Comparison of ENCODE assay signal across 1 cellular context in the genomic region with DNA sequence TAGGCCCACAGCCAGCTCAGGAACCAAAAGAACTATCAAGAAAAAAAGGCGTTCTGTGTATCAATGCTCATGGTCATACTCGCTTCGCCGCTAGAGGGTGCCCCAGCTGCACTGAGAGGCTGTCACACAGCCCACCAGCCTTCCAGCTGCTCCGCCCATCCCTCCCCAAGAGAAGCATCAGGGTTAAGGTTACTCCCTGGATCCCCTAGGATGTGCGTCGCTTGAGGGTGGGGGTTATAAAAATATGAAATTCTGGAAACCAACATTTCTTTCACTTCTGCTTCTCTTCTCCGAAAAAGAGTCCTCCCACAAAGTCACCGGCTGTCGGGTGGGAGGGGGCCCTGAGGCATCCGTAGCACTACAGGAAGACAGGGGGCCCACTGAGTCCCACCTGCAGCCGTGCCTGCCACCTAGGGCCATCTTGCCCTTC.
A peak's percentile ranks its signal among the peaks of the same experiment; 100 is the strongest.
TF ChIP-seq lines count a peak whose summit lies in the region.

No MANE protein-coding gene starts in this region.

TF ChIP-seq in HepG2, 621 proteins besides CTCF, POLR2A, EP300 and RAD21 (continued from another document and continues in another):
- TF ChIP-seq, protein P1, sequence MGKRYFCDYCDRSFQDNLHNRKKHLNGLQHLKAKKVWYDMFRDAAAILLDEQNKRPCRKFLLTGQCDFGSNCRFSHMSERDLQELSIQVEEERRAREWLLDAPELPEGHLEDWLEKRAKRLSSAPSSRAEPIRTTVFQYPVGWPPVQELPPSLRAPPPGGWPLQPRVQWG (CRISPR knock-in tag; IDR thresholded peaks at IDR 0.05; ENCODE audit: borderline replicate concordance, low read depth), result no peak
- TF ChIP-seq, protein P2, sequence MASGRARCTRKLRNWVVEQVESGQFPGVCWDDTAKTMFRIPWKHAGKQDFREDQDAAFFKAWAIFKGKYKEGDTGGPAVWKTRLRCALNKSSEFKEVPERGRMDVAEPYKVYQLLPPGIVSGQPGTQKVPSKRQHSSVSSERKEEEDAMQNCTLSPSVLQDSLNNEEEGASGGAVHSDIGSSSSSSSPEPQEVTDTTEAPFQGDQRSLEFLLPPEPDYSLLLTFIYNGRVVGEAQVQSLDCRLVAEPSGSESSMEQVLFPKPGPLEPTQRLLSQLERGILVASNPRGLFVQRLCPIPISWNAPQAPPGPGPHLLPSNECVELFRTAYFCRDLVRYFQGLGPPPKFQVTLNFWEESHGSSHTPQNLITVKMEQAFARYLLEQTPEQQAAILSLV (CRISPR knock-in tag; IDR thresholded peaks at IDR 0.05; ENCODE audit: borderline replicate concordance), result no peak
- TF ChIP-seq NCOA5 (CRISPR knock-in tag; IDR thresholded peaks at IDR 0.05) (no peak), HOXD1 (CRISPR knock-in tag; IDR thresholded peaks at IDR 0.05) (no peak), HMG20B (CRISPR knock-in tag; conservative IDR thresholded peaks at IDR 0.05) (no peak), ATF7 (IDR thresholded peaks at IDR 0.05) (no peak), ATF7 (CRISPR knock-in tag; IDR thresholded peaks at IDR 0.05) (no peak), KAT8 (CRISPR knock-in tag; IDR thresholded peaks at IDR 0.05) (0 out of 2 replicates have a peak, but pooled peaks have one; percentile 19), ZNF850 (CRISPR knock-in tag; conservative IDR thresholded peaks at IDR 0.05) (no peak), ZFP62 (CRISPR knock-in tag; IDR thresholded peaks at IDR 0.05) (no peak), TEAD2 (CRISPR knock-in tag; IDR thresholded peaks at IDR 0.05) (no peak), DNMT3B (CRISPR knock-in tag; conservative IDR thresholded peaks at IDR 0.05) (no peak), CREM (IDR thresholded peaks at IDR 0.05) (no peak), CREM (CRISPR knock-in tag; IDR thresholded peaks at IDR 0.05) (no peak), KDM3A (CRISPR knock-in tag; IDR thresholded peaks at IDR 0.05; ENCODE audit: low read depth) (0 out of 2 replicates have a peak, but pooled peaks have one; percentile 39), ZNF720 (CRISPR knock-in tag; IDR thresholded peaks at IDR 0.05) (no peak), HHEX (CRISPR knock-in tag; IDR thresholded peaks at IDR 0.05) (no peak), KDM1A (CRISPR knock-in tag; IDR thresholded peaks at IDR 0.05) (no peak), HDAC2 (CRISPR knock-in tag; IDR thresholded peaks at IDR 0.05) (peak; percentile 48; the same call in 1 of the 2 replicates), ZNF383 (CRISPR knock-in tag; IDR thresholded peaks at IDR 0.05; ENCODE audit: borderline replicate concordance) (no peak), MYC (CRISPR knock-in tag; IDR thresholded peaks at IDR 0.05; ENCODE audit: borderline replicate concordance) (peak; percentile 25; the same call in 1 of the 2 replicates), MXD4 (CRISPR knock-in tag; IDR thresholded peaks at IDR 0.05) (peak; percentile 27; the same call in 1 of the 2 replicates), MZF1 (CRISPR knock-in tag; IDR thresholded peaks at IDR 0.05; ENCODE audit: borderline replicate concordance) (no peak), GTF2F1 (IDR thresholded peaks at IDR 0.05; ENCODE audit: low read length) (no peak), ZNF205 (CRISPR knock-in tag; IDR thresholded peaks at IDR 0.05) (0 out of 2 replicates have a peak, but pooled peaks have one; percentile 59)
- TF ChIP-seq, protein P3, sequence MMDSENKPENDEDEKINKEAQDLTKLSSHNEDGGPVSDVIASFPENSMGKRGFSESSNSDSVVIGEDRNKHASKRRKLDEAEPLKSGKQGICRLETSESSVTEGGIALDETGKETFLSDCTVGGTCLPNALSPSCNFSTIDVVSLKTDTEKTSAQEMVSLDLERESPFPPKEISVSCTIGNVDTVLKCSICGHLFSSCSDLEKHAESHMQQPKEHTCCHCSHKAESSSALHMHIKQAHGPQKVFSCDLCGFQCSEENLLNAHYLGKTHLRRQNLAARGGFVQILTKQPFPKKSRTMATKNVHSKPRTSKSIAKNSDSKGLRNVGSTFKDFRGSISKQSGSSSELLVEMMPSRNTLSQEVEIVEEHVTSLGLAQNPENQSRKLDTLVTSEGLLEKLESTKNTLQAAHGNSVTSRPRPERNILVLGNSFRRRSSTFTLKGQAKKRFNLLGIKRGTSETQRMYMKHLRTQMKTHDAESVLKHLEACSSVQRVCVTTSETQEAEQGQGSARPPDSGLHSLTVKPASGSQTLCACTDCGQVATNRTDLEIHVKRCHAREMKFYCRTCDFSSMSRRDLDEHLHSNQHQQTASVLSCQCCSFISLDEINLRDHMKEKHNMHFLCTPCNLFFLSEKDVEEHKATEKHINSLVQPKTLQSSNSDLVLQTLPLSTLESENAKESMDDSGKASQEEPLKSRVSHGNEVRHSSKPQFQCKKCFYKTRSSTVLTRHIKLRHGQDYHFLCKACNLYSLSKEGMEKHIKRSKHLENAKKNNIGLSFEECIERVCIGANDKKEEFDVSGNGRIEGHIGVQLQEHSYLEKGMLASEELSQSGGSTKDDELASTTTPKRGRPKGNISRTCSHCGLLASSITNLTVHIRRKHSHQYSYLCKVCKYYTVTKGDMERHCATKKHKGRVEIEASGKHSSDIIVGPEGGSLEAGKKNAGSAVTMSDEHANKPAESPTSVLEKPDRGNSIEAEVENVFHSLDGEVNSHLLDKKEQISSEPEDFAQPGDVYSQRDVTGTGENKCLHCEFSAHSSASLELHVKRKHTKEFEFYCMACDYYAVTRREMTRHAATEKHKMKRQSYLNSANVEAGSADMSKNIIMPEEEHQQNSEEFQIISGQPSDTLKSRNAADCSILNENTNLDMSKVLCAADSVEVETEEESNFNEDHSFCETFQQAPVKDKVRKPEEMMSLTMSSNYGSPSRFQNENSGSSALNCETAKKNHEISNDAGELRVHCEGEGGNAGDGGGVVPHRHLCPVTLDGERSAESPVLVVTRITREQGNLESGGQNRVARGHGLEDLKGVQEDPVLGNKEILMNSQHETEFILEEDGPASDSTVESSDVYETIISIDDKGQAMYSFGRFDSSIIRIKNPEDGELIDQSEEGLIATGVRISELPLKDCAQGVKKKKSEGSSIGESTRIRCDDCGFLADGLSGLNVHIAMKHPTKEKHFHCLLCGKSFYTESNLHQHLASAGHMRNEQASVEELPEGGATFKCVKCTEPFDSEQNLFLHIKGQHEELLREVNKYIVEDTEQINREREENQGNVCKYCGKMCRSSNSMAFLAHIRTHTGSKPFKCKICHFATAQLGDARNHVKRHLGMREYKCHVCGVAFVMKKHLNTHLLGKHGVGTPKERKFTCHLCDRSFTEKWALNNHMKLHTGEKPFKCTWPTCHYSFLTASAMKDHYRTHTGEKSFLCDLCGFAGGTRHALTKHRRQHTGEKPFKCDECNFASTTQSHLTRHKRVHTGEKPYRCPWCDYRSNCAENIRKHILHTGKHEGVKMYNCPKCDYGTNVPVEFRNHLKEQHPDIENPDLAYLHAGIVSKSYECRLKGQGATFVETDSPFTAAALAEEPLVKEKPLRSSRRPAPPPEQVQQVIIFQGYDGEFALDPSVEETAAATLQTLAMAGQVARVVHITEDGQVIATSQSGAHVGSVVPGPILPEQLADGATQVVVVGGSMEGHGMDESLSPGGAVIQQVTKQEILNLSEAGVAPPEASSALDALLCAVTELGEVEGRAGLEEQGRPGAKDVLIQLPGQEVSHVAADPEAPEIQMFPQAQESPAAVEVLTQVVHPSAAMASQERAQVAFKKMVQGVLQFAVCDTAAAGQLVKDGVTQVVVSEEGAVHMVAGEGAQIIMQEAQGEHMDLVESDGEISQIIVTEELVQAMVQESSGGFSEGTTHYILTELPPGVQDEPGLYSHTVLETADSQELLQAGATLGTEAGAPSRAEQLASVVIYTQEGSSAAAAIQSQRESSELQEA (CRISPR knock-in tag; IDR thresholded peaks at IDR 0.05; ENCODE audit: not compliant biosample characterization), result no peak
- TF ChIP-seq, protein P4, sequence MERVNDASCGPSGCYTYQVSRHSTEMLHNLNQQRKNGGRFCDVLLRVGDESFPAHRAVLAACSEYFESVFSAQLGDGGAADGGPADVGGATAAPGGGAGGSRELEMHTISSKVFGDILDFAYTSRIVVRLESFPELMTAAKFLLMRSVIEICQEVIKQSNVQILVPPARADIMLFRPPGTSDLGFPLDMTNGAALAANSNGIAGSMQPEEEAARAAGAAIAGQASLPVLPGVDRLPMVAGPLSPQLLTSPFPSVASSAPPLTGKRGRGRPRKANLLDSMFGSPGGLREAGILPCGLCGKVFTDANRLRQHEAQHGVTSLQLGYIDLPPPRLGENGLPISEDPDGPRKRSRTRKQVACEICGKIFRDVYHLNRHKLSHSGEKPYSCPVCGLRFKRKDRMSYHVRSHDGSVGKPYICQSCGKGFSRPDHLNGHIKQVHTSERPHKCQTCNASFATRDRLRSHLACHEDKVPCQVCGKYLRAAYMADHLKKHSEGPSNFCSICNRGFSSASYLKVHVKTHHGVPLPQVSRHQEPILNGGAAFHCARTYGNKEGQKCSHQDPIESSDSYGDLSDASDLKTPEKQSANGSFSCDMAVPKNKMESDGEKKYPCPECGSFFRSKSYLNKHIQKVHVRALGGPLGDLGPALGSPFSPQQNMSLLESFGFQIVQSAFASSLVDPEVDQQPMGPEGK (CRISPR knock-in tag; IDR thresholded peaks at IDR 0.05), result peak; percentile 66; the same call in 1 of the 2 replicates
- TF ChIP-seq, protein P5, sequence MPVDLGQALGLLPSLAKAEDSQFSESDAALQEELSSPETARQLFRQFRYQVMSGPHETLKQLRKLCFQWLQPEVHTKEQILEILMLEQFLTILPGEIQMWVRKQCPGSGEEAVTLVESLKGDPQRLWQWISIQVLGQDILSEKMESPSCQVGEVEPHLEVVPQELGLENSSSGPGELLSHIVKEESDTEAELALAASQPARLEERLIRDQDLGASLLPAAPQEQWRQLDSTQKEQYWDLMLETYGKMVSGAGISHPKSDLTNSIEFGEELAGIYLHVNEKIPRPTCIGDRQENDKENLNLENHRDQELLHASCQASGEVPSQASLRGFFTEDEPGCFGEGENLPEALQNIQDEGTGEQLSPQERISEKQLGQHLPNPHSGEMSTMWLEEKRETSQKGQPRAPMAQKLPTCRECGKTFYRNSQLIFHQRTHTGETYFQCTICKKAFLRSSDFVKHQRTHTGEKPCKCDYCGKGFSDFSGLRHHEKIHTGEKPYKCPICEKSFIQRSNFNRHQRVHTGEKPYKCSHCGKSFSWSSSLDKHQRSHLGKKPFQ (CRISPR knock-in tag; IDR thresholded peaks at IDR 0.05; ENCODE audit: insufficient replicate concordance), result no peak
- TF ChIP-seq, protein P6, sequence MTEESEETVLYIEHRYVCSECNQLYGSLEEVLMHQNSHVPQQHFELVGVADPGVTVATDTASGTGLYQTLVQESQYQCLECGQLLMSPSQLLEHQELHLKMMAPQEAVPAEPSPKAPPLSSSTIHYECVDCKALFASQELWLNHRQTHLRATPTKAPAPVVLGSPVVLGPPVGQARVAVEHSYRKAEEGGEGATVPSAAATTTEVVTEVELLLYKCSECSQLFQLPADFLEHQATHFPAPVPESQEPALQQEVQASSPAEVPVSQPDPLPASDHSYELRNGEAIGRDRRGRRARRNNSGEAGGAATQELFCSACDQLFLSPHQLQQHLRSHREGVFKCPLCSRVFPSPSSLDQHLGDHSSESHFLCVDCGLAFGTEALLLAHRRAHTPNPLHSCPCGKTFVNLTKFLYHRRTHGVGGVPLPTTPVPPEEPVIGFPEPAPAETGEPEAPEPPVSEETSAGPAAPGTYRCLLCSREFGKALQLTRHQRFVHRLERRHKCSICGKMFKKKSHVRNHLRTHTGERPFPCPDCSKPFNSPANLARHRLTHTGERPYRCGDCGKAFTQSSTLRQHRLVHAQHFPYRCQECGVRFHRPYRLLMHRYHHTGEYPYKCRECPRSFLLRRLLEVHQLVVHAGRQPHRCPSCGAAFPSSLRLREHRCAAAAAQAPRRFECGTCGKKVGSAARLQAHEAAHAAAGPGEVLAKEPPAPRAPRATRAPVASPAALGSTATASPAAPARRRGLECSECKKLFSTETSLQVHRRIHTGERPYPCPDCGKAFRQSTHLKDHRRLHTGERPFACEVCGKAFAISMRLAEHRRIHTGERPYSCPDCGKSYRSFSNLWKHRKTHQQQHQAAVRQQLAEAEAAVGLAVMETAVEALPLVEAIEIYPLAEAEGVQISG (CRISPR knock-in tag; IDR thresholded peaks at IDR 0.05), result peak; percentile 49; the same call in 1 of the 2 replicates
- TF ChIP-seq, protein P7, sequence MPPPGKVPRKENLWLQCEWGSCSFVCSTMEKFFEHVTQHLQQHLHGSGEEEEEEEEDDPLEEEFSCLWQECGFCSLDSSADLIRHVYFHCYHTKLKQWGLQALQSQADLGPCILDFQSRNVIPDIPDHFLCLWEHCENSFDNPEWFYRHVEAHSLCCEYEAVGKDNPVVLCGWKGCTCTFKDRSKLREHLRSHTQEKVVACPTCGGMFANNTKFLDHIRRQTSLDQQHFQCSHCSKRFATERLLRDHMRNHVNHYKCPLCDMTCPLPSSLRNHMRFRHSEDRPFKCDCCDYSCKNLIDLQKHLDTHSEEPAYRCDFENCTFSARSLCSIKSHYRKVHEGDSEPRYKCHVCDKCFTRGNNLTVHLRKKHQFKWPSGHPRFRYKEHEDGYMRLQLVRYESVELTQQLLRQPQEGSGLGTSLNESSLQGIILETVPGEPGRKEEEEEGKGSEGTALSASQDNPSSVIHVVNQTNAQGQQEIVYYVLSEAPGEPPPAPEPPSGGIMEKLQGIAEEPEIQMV (CRISPR knock-in tag; IDR thresholded peaks at IDR 0.05; ENCODE audit: low read depth), result no peak
- TF ChIP-seq, protein P8, sequence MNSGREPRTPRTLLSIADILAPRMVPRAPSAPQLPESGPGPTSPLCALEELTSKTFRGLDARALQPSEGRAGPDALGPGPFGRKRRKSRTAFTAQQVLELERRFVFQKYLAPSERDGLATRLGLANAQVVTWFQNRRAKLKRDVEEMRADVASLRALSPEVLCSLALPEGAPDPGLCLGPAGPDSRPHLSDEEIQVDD (CRISPR knock-in tag; IDR thresholded peaks at IDR 0.05; ENCODE audit: borderline replicate concordance), result no peak
- TF ChIP-seq, protein P9, sequence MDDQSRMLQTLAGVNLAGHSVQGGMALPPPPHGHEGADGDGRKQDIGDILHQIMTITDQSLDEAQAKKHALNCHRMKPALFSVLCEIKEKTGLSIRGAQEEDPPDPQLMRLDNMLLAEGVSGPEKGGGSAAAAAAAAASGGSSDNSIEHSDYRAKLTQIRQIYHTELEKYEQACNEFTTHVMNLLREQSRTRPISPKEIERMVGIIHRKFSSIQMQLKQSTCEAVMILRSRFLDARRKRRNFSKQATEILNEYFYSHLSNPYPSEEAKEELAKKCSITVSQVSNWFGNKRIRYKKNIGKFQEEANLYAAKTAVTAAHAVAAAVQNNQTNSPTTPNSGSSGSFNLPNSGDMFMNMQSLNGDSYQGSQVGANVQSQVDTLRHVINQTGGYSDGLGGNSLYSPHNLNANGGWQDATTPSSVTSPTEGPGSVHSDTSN (CRISPR knock-in tag; IDR thresholded peaks at IDR 0.05; ENCODE audit: borderline replicate concordance), result no peak
